ENCODE assay signal across 18 cellular contexts in the genomic region with DNA sequence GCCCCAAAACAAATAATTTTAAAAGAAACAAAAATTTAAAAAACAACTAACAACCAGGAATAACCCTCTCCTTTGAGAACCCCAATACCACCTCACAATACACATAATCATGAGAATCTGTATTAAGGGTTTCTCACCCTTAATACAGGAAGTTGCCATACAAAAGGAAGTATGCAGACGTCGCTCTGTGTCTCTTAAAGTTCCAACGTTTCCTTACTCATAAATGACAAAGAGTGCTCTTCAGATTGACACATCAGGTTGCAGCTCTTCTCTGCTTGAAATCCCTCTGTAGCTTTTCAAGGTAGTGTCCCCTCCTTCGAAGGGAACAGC.
A peak's percentile ranks its signal among the peaks of the same experiment; 100 is the strongest.
DNase-seq lines count a peak whose midpoint lies in the region; ATAC-seq, FAIRE-seq and TF ChIP-seq lines count a peak whose summit lies in the region.
"Had no signal": no experiment of that assay in that cellular context is flagged by ENCODE, and none has a peak within 500 bp of the region (broad histone marks: within the 10 kb centered on the region; RNA-seq: fewer than 3 reads in every experiment).

No MANE protein-coding gene starts in this region.

- no peaks in the 10 kb centered on the region for H3K36me3 Mint-ChIP-seq in activated CD4-positive, alpha-beta T cell treated with anti-CD3 and anti-CD28 coated beads, Interleukin-2, amount 10 ng/mL, durations not matched to agents 24 days and 14 days (ENCODE audit: low read depth)
- no peaks in the 10 kb centered on the region for H3K36me3 Mint-ChIP-seq in WTC11
- H3K36me3 Mint-ChIP-seq: naive B cell; stimulated activated memory B cell treated with anti-CD40 and anti-IgM and Interleukin-4, amounts not matched to agents 10 μg/mL and 1 μg/mL and 100 μg/mL, for 72 hours had no signal

- BruUV-seq in HepG2 (replicated peaks; lab: Mats Ljungman, UMichigan), result no TSS peak

- no peaks in the 10 kb centered on the region for H3K27me3 ChIP-seq in HepG2 (ENCODE audit: control insufficient read depth in 1 of 2, insufficient read depth in 2 of 2, low read length in 2 of 2)
- H3K27me3 ChIP-seq in subcutaneous abdominal adipose tissue (ENCODE audit: control insufficient read depth in 5 of 5, insufficient read depth in 4 of 5, low read length in 5 of 5), result peaks cover 0 to 3% (median 0%) of the 10 kb centered on the region in 5 donors

- H3K9me3 Mint-ChIP-seq in activated CD4-positive, alpha-beta T cell treated with anti-CD3 and anti-CD28 coated beads, Interleukin-2, amount 10 ng/mL, durations not matched to agents 24 days and 14 days, result peaks cover 8% of the 10 kb centered on the region
- peaks cover 10% of the 10 kb centered on the region for H3K9me3 Mint-ChIP-seq in WTC11
- H3K9me3 Mint-ChIP-seq: central memory CD8-positive, alpha-beta T cell; naive B cell; stimulated activated memory B cell treated with anti-CD40 and anti-IgM and Interleukin-4, amounts not matched to agents 10 μg/mL and 1 μg/mL and 100 μg/mL, for 72 hours had no signal

- no peak for TF ChIP-seq RAD21 in HepG2 (CRISPR knock-in tag; IDR thresholded peaks at IDR 0.05)

- TF ChIP-seq CTCF in WTC11 (IDR thresholded peaks at IDR 0.05), result no peak
- no peak for TF ChIP-seq CTCF in HepG2 (CRISPR knock-in tag; IDR thresholded peaks at IDR 0.05)

- H3K4me3 Mint-ChIP-seq in activated CD4-positive, alpha-beta T cell treated with anti-CD3 and anti-CD28 coated beads, Interleukin-2, amount 10 ng/mL, durations not matched to agents 24 days and 14 days, result peak overlapping the region; percentile 50
- H3K4me3 Mint-ChIP-seq in WTC11, result peak overlapping the region; percentile 46
- H3K4me3 Mint-ChIP-seq: central memory CD8-positive, alpha-beta T cell had no signal

- H3K9ac ChIP-seq in HepG2 (ENCODE audit: insufficient read depth, low read depth, low read length), result peak overlapping the region; percentile 58
- H3K9ac ChIP-seq in subcutaneous abdominal adipose tissue (ENCODE audit: low read length in 5 of 5), result no peak overlapping the region

- intact Hi-C loops in activated CD4-positive, alpha-beta T cell treated with anti-CD3 and anti-CD28 coated beads, Interleukin-2, amount 10 ng/mL, durations not matched to agents 24 days and 14 days (cut with micrococcal nuclease), result no loop called here
- intact Hi-C loops in HepG2 (cut with micrococcal nuclease; ENCODE audit: unreplicated experiment), result loop anchor here (5.0 kb wide), 1 partner anchor 64 kb away; no protein-coding TSS in a partner anchor

- peaks cover 30% of the 10 kb centered on the region for H3K4me1 ChIP-seq in HepG2 (ENCODE audit: insufficient read depth, low read length)
- H3K4me1 ChIP-seq in subcutaneous abdominal adipose tissue (ENCODE audit: control insufficient read depth in 5 of 5, insufficient read depth in 5 of 5, low read length in 5 of 5), result peaks cover 0 to 6% (median 2%) of the 10 kb centered on the region in 5 donors
- H3K4me1 ChIP-seq: A549 had no signal

- peak overlapping the region; percentile 53 for H3K27ac Mint-ChIP-seq in activated CD4-positive, alpha-beta T cell treated with anti-CD3 and anti-CD28 coated beads, Interleukin-2, amount 10 ng/mL, durations not matched to agents 24 days and 14 days
- H3K27ac Mint-ChIP-seq in WTC11, result peak overlapping the region; percentile 39

- TF ChIP-seq EP300 in HepG2 (IDR thresholded peaks at IDR 0.05; ENCODE audit: low read depth in 2 of 2, low read length in 2 of 2) (no peak), HepG2 (CRISPR knock-in tag; IDR thresholded peaks at IDR 0.05; ENCODE audit: borderline replicate concordance) (no peak)

- H3K9me3 ChIP-seq in HepG2 (ENCODE audit: low read length) (no peaks in the 10 kb centered on the region), subcutaneous abdominal adipose tissue (ENCODE audit: control insufficient read depth in 5 of 5, low read length in 5 of 5) (no peaks in the 10 kb centered on the region)
- H3K9me3 ChIP-seq: A549 had no signal

- POLR2A ChIA-PET in WTC11 (lab: Charles Lee), result no interaction called here
- POLR2A ChIA-PET in HepG2 (lab: Yijun Ruan, JAX), result interaction anchor here (0.8 to 1.7 kb wide), 4 partner anchors 11 to 102 kb away, joined by 4 to 6 read pairs (median 4); partner anchors contain the start of genes CASP3, IRF2 and PRIMPOL

- H3K36me3 ChIP-seq in HepG2 (replicated peaks in 1 of 2; ENCODE audit: control insufficient read depth in 1 of 2, insufficient read depth in 2 of 2, low read length in 2 of 2), result no peaks in the 10 kb centered on the region
- no peaks in the 10 kb centered on the region for H3K36me3 ChIP-seq in subcutaneous abdominal adipose tissue (ENCODE audit: control insufficient read depth in 5 of 5, insufficient read depth in 5 of 5, low read length in 5 of 5)

- CTCF ChIA-PET in WTC11 (lab: Charles Lee), result interaction anchor here (0.9 kb wide), 1 partner anchor 284 kb away, joined by 5 read pairs; no protein-coding TSS in a partner anchor
- CTCF ChIA-PET in HepG2 (lab: Yijun Ruan, JAX; ENCODE audit: low intra/inter-chr PET ratio, low total read pairs), result no interaction called here

- no peaks in the 10 kb centered on the region for H3K79me2 ChIP-seq in HepG2 (ENCODE audit: insufficient read depth, low read length)

- peak overlapping the region; percentile 87 for H3K4me2 ChIP-seq in HepG2 (ENCODE audit: low read depth, low read length)
- H3K4me2 ChIP-seq: A549 had no signal

- no peak for FAIRE-seq in HepG2 (lab: Jason Lieb, UNC)
- FAIRE-seq: A549, G401.6 had no signal

- 8% methylated on average over 4 of the region's 4 CpGs for whole genome bisulfite sequencing in HepG2 (ENCODE audit: low lambda C conversion rate)

- peaks cover 5% of the 10 kb centered on the region for H3K27me3 Mint-ChIP-seq in activated CD4-positive, alpha-beta T cell treated with anti-CD3 and anti-CD28 coated beads, Interleukin-2, amount 10 ng/mL, durations not matched to agents 24 days and 14 days
- no peaks in the 10 kb centered on the region for H3K27me3 Mint-ChIP-seq in WTC11 (ENCODE audit: low read depth)
- H3K27me3 Mint-ChIP-seq: central memory CD8-positive, alpha-beta T cell; naive B cell had no signal

- H3K4me3 ChIP-seq in HepG2 (replicated peaks in 1 of 3; ENCODE audit: insufficient read depth in 1 of 3, low read depth in 2 of 3, low read length in 3 of 3), result peak overlapping the region; percentile 66 to 74 (median 67); a peak in 5 of 6 replicates
- H3K4me3 ChIP-seq in subcutaneous abdominal adipose tissue (ENCODE audit: low read depth in 1 of 5, low read length in 5 of 5), result peak overlapping the region in 3 of 5 donors; percentile 31 to 55 (median 40)
- H3K4me3 ChIP-seq: A549 had no signal

- in situ Hi-C loops in HepG2 (cut with HindIII; ENCODE audit: extremely low pct_ligation_motif_present, low pct_unique_long_range_greater_than_20kb), result no loop called here

- peaks cover 25% of the 10 kb centered on the region for H3K4me1 Mint-ChIP-seq in activated CD4-positive, alpha-beta T cell treated with anti-CD3 and anti-CD28 coated beads, Interleukin-2, amount 10 ng/mL, durations not matched to agents 24 days and 14 days
- peaks cover 12% of the 10 kb centered on the region for H3K4me1 Mint-ChIP-seq in WTC11

- H3K27ac ChIP-seq in HepG2 (ENCODE audit: extremely low read length, insufficient read depth, low read length), result peak overlapping the region; percentile 64
- H3K27ac ChIP-seq in subcutaneous abdominal adipose tissue (ENCODE audit: low read depth, low read length), result no peak overlapping the region
- H3K27ac ChIP-seq: A549, epithelial cell of prostate had no signal

- no peaks in the 10 kb centered on the region for H4K20me1 ChIP-seq in HepG2 (ENCODE audit: insufficient read depth, low read length)

- H2AFZ ChIP-seq in HepG2 (ENCODE audit: low read length), result peak overlapping the region; percentile 94

- TF ChIP-seq POLR2A in HepG2 (IDR thresholded peaks at IDR 0.05; ENCODE audit: insufficient read depth in 1 of 2, low read depth in 2 of 2, low read length in 2 of 2), result no peak

- DNase-seq in activated CD4-positive, alpha-beta T cell treated with anti-CD3 and anti-CD28 coated beads, Interleukin-2, amount 10 ng/mL, durations not matched to agents 24 days and 14 days, result no peak
- no peak for DNase-seq in activated CD4-positive, alpha-beta T cell treated with anti-CD3 and anti-CD28 coated beads, Interleukin-2, amount 50 U/mL, for 4 hours
- no peak for DNase-seq in WTC11 (ENCODE audit: low spot score)
- no peak for DNase-seq in HepG2 (ENCODE audit: low spot score)
- no peak for DNase-seq in NCI-H2196 treated with DMSO at 0.1 percent for 48 hours (lab: John Stamatoyannopoulos, UW; ENCODE audit: unreplicated experiment)
- no peak for DNase-seq in retina
- DNase-seq in Ammon's horn (ENCODE audit: low spot score), result no peak
- DNase-seq: activated CD4-positive, alpha-beta T cell treated with anti-CD3 and anti-CD28 coated beads for 1 hour; glutamatergic neuron; naive B cell; NCI-H1436 treated with DMSO at 0.1 percent for 48 hours; NCI-H524 treated with DMSO at 0.1 percent for 48 hours had no signal

- ATAC-seq in WTC11 (no peak; the same call in 1 of the 2 replicates), HepG2 (no peak)
- ATAC-seq: A549 had no signal

TF ChIP-seq in WTC11, 78 proteins besides CTCF, POLR2A, EP300 and RAD21 (continues in another document):
- no peak for TF ChIP-seq TCF7 (CRISPR knock-in tag; IDR thresholded peaks at IDR 0.05; ENCODE audit: low read depth)
- TF ChIP-seq ETV6 (CRISPR knock-in tag; IDR thresholded peaks at IDR 0.05), result no peak
- no peak for TF ChIP-seq MYBL2 (CRISPR knock-in tag; IDR thresholded peaks at IDR 0.05)
- TF ChIP-seq MXD4 (CRISPR knock-in tag; IDR thresholded peaks at IDR 0.05; ENCODE audit: borderline replicate concordance), result no peak
- TF ChIP-seq USF1 (CRISPR knock-in tag; IDR thresholded peaks at IDR 0.05), result no peak
- TF ChIP-seq CREM (CRISPR knock-in tag; IDR thresholded peaks at IDR 0.05), result no peak

TF ChIP-seq in HepG2, 621 proteins besides CTCF, POLR2A, EP300 and RAD21 (continues in another document):
- TF ChIP-seq TBX3 (IDR thresholded peaks at IDR 0.05; ENCODE audit: borderline replicate concordance) (no peak), HNRNPH1 (optimal IDR thresholded peaks at IDR 0.05; ENCODE audit: low read depth, low read length) (no peak), ZNF274 (CRISPR knock-in tag; IDR thresholded peaks at IDR 0.05) (no peak), FOSL2 (CRISPR knock-in tag; IDR thresholded peaks at IDR 0.05) (no peak), NCOR1 (IDR thresholded peaks at IDR 0.05; ENCODE audit: borderline replicate concordance, low read length) (no peak), WIZ (CRISPR knock-in tag; IDR thresholded peaks at IDR 0.05) (no peak), XBP1 (CRISPR knock-in tag; IDR thresholded peaks at IDR 0.05) (no peak), KDM6A (CRISPR knock-in tag; IDR thresholded peaks at IDR 0.05; ENCODE audit: low read depth) (no peak), NPAS2 (CRISPR knock-in tag; IDR thresholded peaks at IDR 0.05; ENCODE audit: borderline replicate concordance) (no peak), ZNF598 (CRISPR knock-in tag; IDR thresholded peaks at IDR 0.05; ENCODE audit: borderline replicate concordance) (no peak), ZNF652 (CRISPR knock-in tag; IDR thresholded peaks at IDR 0.05; ENCODE audit: borderline replicate concordance, low read depth) (no peak), SMAD9 (CRISPR knock-in tag; IDR thresholded peaks at IDR 0.05) (no peak)
